In genomic region chr2:152598975-152599724, GRCh38 we compare ENCODE assay signal across 23 cellular contexts.
DNase-seq lines count a peak whose midpoint lies in the region; ATAC-seq, FAIRE-seq and TF ChIP-seq lines count a peak whose summit lies in the region.
"Had no signal": no experiment of that assay in that cellular context is flagged by ENCODE, and none has a peak within 500 bp of the region (broad histone marks: within the 10 kb centered on the region; RNA-seq: fewer than 3 reads in every experiment).

No MANE protein-coding gene starts in this region.

- H3K9me3 ChIP-seq in CD8-positive, alpha-beta T cell (ENCODE audit: low read length): no peaks in the 10 kb centered on the region
- H3K9me3 ChIP-seq: colonic mucosa, SK-N-SH, stomach, transverse colon had no signal

- peaks cover 8% of the 10 kb centered on the region for H3K4me1 Mint-ChIP-seq in CD8-positive, alpha-beta T cell (ENCODE audit: low read depth)

- peak; percentile 15 for DNase-seq in H54 (ENCODE audit: insufficient read length, low spot score)
- peak; percentile 35 for DNase-seq in RKO (ENCODE audit: low spot score)
- DNase-seq in fibroblast of mammary gland (ENCODE audit: low read depth): peak; percentile 76
- DNase-seq in occipital lobe (lab: John Stamatoyannopoulos, UW): no peak
- DNase-seq in NCI-H146 treated with DMSO at 0.1 percent for 48 hours (lab: John Stamatoyannopoulos, UW; ENCODE audit: unreplicated experiment): no peak
- DNase-seq in CD8-positive, alpha-beta T cell: no peak
- DNase-seq: activated CD8-positive, alpha-beta T cell treated with anti-CD3 and anti-CD28 coated beads for 36 hours; colonic mucosa; effector memory CD4-positive, alpha-beta T cell; immature natural killer cell; KBM-7; naive B cell; NCI-H1436; SK-N-SH; small intestine; stomach; transverse colon had no signal

- H3K36me3 ChIP-seq in CD8-positive, alpha-beta T cell (ENCODE audit: insufficient read depth, low read length): no peaks in the 10 kb centered on the region
- H3K36me3 ChIP-seq: colonic mucosa, transverse colon had no signal

- no peak for ATAC-seq in CD8-positive, alpha-beta T cell
- ATAC-seq: activated CD8-positive, alpha-beta T cell treated with anti-CD3 and anti-CD28 coated beads for 36 hours; esophagus mucosa; left lobe of liver had no signal

- H3K4me1 ChIP-seq in CD8-positive, alpha-beta T cell (ENCODE audit: insufficient read depth, low read length): no peaks in the 10 kb centered on the region
- H3K4me1 ChIP-seq: colonic mucosa had no signal

- H3K9me3 Mint-ChIP-seq in CD8-positive, alpha-beta T cell: no peaks in the 10 kb centered on the region
- H3K9me3 Mint-ChIP-seq: activated CD8-positive, alpha-beta T cell treated with anti-CD3 and anti-CD28 coated beads for 36 hours; activated naive CD4-positive, alpha-beta T cell treated with anti-CD3 and anti-CD28 coated beads, Interleukin-2, amount 50 U/mL, for 24 hours; activated T-helper 2 cell treated with anti-CD3 and anti-CD28 coated beads, Interferon-gamma antibody, Interleukin-2, Interleukin-4, amounts not matched to agents 10 μg/mL and 5 μg/mL and 100 μg/mL, durations not matched to agents 14 hours and 24 hours and 36 hours; immature natural killer cell; naive B cell had no signal

- intact Hi-C loops in CD8-positive, alpha-beta T cell (cut with DNase I, micrococcal nuclease): no loop called here

- no peaks in the 10 kb centered on the region for H3K27me3 ChIP-seq in CD8-positive, alpha-beta T cell (ENCODE audit: insufficient read depth, low read length)
- H3K27me3 ChIP-seq: colonic mucosa, stomach, transverse colon had no signal

- H3K27me3 Mint-ChIP-seq in CD8-positive, alpha-beta T cell (ENCODE audit: low read depth): no peaks in the 10 kb centered on the region
- H3K27me3 Mint-ChIP-seq: activated CD8-positive, alpha-beta T cell treated with anti-CD3 and anti-CD28 coated beads for 36 hours; naive B cell had no signal

- TF ChIP-seq POLR2A in H54 (IDR thresholded peaks at IDR 0.05; ENCODE audit: low read depth, low read length): no peak

- H3K27ac Mint-ChIP-seq in CD8-positive, alpha-beta T cell: no peak overlapping the region
- H3K27ac Mint-ChIP-seq: activated CD8-positive, alpha-beta T cell treated with anti-CD3 and anti-CD28 coated beads for 36 hours; activated naive CD4-positive, alpha-beta T cell treated with anti-CD3 and anti-CD28 coated beads, Interleukin-2, amount 50 U/mL, for 24 hours; activated T-helper 2 cell treated with anti-CD3 and anti-CD28 coated beads, Interferon-gamma antibody, Interleukin-2, Interleukin-4, amounts not matched to agents 10 μg/mL and 5 μg/mL and 100 μg/mL, durations not matched to agents 14 hours and 24 hours and 36 hours; immature natural killer cell had no signal

- FAIRE-seq in H54 (lab: Jason Lieb, UNC): no peak
- FAIRE-seq: small intestine had no signal

- H3K36me3 Mint-ChIP-seq in CD8-positive, alpha-beta T cell: no peaks in the 10 kb centered on the region
- H3K36me3 Mint-ChIP-seq: activated naive CD4-positive, alpha-beta T cell treated with anti-CD3 and anti-CD28 coated beads, Interleukin-2, amount 50 U/mL, for 24 hours; immature natural killer cell had no signal

- H3K4me3 Mint-ChIP-seq in CD8-positive, alpha-beta T cell: no peak overlapping the region
- H3K4me3 Mint-ChIP-seq: activated CD8-positive, alpha-beta T cell treated with anti-CD3 and anti-CD28 coated beads for 36 hours; activated naive CD4-positive, alpha-beta T cell treated with anti-CD3 and anti-CD28 coated beads, Interleukin-2, amount 50 U/mL, for 24 hours; immature natural killer cell; naive B cell had no signal

- peak overlapping the region; percentile 53 for H3K27ac ChIP-seq in temporal lobe (ENCODE audit: low read depth, low read length)
- H3K27ac ChIP-seq in CD8-positive, alpha-beta T cell (ENCODE audit: low read depth, low read length): no peak overlapping the region
- H3K27ac ChIP-seq: C4-2B, colonic mucosa, stomach, transverse colon had no signal

- H3K4me3 ChIP-seq in fibroblast of mammary gland (ENCODE audit: control insufficient read depth, low read depth, low read length): no peak overlapping the region
- H3K4me3 ChIP-seq in CD8-positive, alpha-beta T cell (ENCODE audit: low read depth, low read length): no peak overlapping the region
- H3K4me3 ChIP-seq: colonic mucosa, stomach, transverse colon had no signal

- POLR2A ChIA-PET in CD8-positive, alpha-beta T cell (lab: Charles Lee): no interaction called here

- no peak for TF ChIP-seq CTCF in fibroblast of mammary gland (conservative IDR thresholded peaks at IDR 0.05; ENCODE audit: control insufficient read depth, insufficient read depth, low read depth, low read length)
- no peak for TF ChIP-seq CTCF in CD8-positive, alpha-beta T cell (IDR thresholded peaks at IDR 0.05)

- CTCF ChIA-PET in CD8-positive, alpha-beta T cell (lab: Charles Lee): interaction anchor here (1.1 kb wide), 1 partner anchor 15 kb away, joined by 3 read pairs; no protein-coding TSS in a partner anchor

Comparison
In these comparisons a context has a peak if more than half of its experiments do, and no peak if none do; other contexts are left out.
1. DNase-seq: peak in H54 (single experiment), RKO (single experiment) and fibroblast of mammary gland (single experiment); none in occipital lobe (single experiment), NCI-H146 treated with DMSO at 0.1 percent for 48 hours (single experiment) and CD8-positive, alpha-beta T cell (0 of 7).